17 cellular contexts compared by ENCODE assay signal in genomic region chr3:102178817-102179216, GRCh38.
DNase-seq lines count a peak whose midpoint lies in the region; ATAC-seq, FAIRE-seq and TF ChIP-seq lines count a peak whose summit lies in the region.
"Had no signal": no experiment of that assay in that cellular context is flagged by ENCODE, and none has a peak within 500 bp of the region (broad histone marks: within the 10 kb centered on the region; RNA-seq: fewer than 3 reads in every experiment).

No MANE protein-coding gene starts in this region.

- no peak overlapping the region for H3K4me3 ChIP-seq in astrocyte (ENCODE audit: insufficient read depth, low read depth, low read length)
- H3K4me3 ChIP-seq in left lung, result no peak overlapping the region
- no peak overlapping the region for H3K4me3 ChIP-seq in transverse colon

- peak overlapping the region; percentile 35 for H3K27ac Mint-ChIP-seq in activated naive CD4-positive, alpha-beta T cell treated with anti-CD3 and anti-CD28 coated beads, Interleukin-2, amount 50 U/mL, for 24 hours
- no peak overlapping the region for H3K27ac Mint-ChIP-seq in activated naive CD4-positive, alpha-beta T cell treated with anti-CD3 and anti-CD28 coated beads, Interleukin-2, amount 50 U/mL, for 72 hours
- no peak overlapping the region for H3K27ac Mint-ChIP-seq in astrocyte (ENCODE audit: unreplicated experiment)

- H3K27me3 ChIP-seq in astrocyte (ENCODE audit: insufficient read depth, low read length) (no peaks in the 10 kb centered on the region), left lung (no peaks in the 10 kb centered on the region), transverse colon (no peaks in the 10 kb centered on the region)

- no peak for DNase-seq in activated naive CD4-positive, alpha-beta T cell treated with anti-CD3 and anti-CD28 coated beads, Interleukin-2, amount 50 U/mL, for 72 hours (ENCODE audit: low spot score in 2 of 2)
- DNase-seq in astrocyte (ENCODE audit: low read depth), result no peak
- no peak for DNase-seq in left lung
- no peak for DNase-seq in transverse colon
- DNase-seq in NCI-H2029 (lab: John Stamatoyannopoulos, UW), result no peak
- no peak for DNase-seq in DMS 273 treated with DMSO at 0.1 percent for 48 hours (lab: John Stamatoyannopoulos, UW)
- DNase-seq: activated effector memory CD4-positive, alpha-beta T cell treated with anti-CD3 and anti-CD28 coated beads, Interleukin-2, amount 50 U/mL, for 16 hours; GF-D8; NCI-H1694 treated with DMSO at 0.1 percent for 48 hours; NCI-H510A; nucleus accumbens; stimulated activated naive CD4-positive, alpha-beta T cell; SW 1271; WERI-Rb-1 had no signal

- H3K27ac ChIP-seq in astrocyte (ENCODE audit: low read depth, low read length) (peak overlapping the region; percentile 87), left lung (peak overlapping the region; percentile 33 to 44), transverse colon (peak overlapping the region; percentile 49 to 67 (median 58))
- H3K27ac ChIP-seq: WERI-Rb-1 had no signal

- H4K20me1 ChIP-seq in astrocyte (ENCODE audit: insufficient read depth, low read length), result no peaks in the 10 kb centered on the region

- no peak overlapping the region for H2AFZ ChIP-seq in astrocyte (ENCODE audit: low read depth, low read length)

- TF ChIP-seq POLR2A in transverse colon (IDR thresholded peaks at IDR 0.05), result no peak

- no peaks in the 10 kb centered on the region for H3K9me3 ChIP-seq in astrocyte (ENCODE audit: insufficient read depth, low read depth, low read length)
- no peaks in the 10 kb centered on the region for H3K9me3 ChIP-seq in left lung
- no peaks in the 10 kb centered on the region for H3K9me3 ChIP-seq in transverse colon

- FAIRE-seq in astrocyte (lab: Jason Lieb, UNC), result no peak
- FAIRE-seq: A204.1 had no signal

- no peaks in the 10 kb centered on the region for H3K79me2 ChIP-seq in astrocyte (ENCODE audit: insufficient read depth, low read length)

- TF ChIP-seq CTCF in astrocyte (IDR thresholded peaks at IDR 0.05; ENCODE audit: insufficient read depth, low read depth, low read length), result no peak
- TF ChIP-seq CTCF in left lung (IDR thresholded peaks at IDR 0.05), result no peak
- TF ChIP-seq CTCF in transverse colon (IDR thresholded peaks at IDR 0.05), result no peak

- H3K36me3 Mint-ChIP-seq in activated naive CD4-positive, alpha-beta T cell treated with anti-CD3 and anti-CD28 coated beads, Interleukin-2, amount 50 U/mL, for 24 hours, result no peaks in the 10 kb centered on the region
- H3K36me3 Mint-ChIP-seq in activated naive CD4-positive, alpha-beta T cell treated with anti-CD3 and anti-CD28 coated beads, Interleukin-2, amount 50 U/mL, for 72 hours, result no peaks in the 10 kb centered on the region
- H3K36me3 Mint-ChIP-seq in astrocyte (ENCODE audit: low read depth, unreplicated experiment), result no peaks in the 10 kb centered on the region

- H3K4me3 Mint-ChIP-seq in activated naive CD4-positive, alpha-beta T cell treated with anti-CD3 and anti-CD28 coated beads, Interleukin-2, amount 50 U/mL, for 24 hours, result no peak overlapping the region
- H3K4me3 Mint-ChIP-seq in astrocyte (ENCODE audit: unreplicated experiment), result no peak overlapping the region

- no peaks in the 10 kb centered on the region for H3K27me3 Mint-ChIP-seq in activated naive CD4-positive, alpha-beta T cell treated with anti-CD3 and anti-CD28 coated beads, Interleukin-2, amount 50 U/mL, for 24 hours
- no peaks in the 10 kb centered on the region for H3K27me3 Mint-ChIP-seq in astrocyte (ENCODE audit: low read depth, unreplicated experiment)

- no peaks in the 10 kb centered on the region for H3K36me3 ChIP-seq in astrocyte (ENCODE audit: insufficient read depth, low read length)
- no peaks in the 10 kb centered on the region for H3K36me3 ChIP-seq in left lung
- no peaks in the 10 kb centered on the region for H3K36me3 ChIP-seq in transverse colon
- H3K36me3 ChIP-seq: WERI-Rb-1 had no signal

- no peak for ATAC-seq in activated naive CD4-positive, alpha-beta T cell treated with anti-CD3 and anti-CD28 coated beads, Interleukin-2, amount 50 U/mL, for 72 hours
- ATAC-seq in left lung (no peak), GM19395 (IDR thresholded peaks at IDR 0.05; ENCODE audit: unreplicated experiment) (no peak)

- peak overlapping the region; percentile 67 for H3K9ac ChIP-seq in astrocyte (ENCODE audit: low read length)

- intact Hi-C loops in left lung (cut with DNase I) (no loop called here), transverse colon (cut with DNase I; ENCODE audit: low total_unique reads) (no loop called here)

- no peaks in the 10 kb centered on the region for H3K4me1 Mint-ChIP-seq in activated naive CD4-positive, alpha-beta T cell treated with anti-CD3 and anti-CD28 coated beads, Interleukin-2, amount 50 U/mL, for 24 hours
- H3K4me1 Mint-ChIP-seq in astrocyte (ENCODE audit: low read depth, unreplicated experiment), result peaks cover 8% of the 10 kb centered on the region

- no peaks in the 10 kb centered on the region for H3K9me3 Mint-ChIP-seq in activated naive CD4-positive, alpha-beta T cell treated with anti-CD3 and anti-CD28 coated beads, Interleukin-2, amount 50 U/mL, for 24 hours
- H3K9me3 Mint-ChIP-seq in activated naive CD4-positive, alpha-beta T cell treated with anti-CD3 and anti-CD28 coated beads, Interleukin-2, amount 50 U/mL, for 72 hours, result no peaks in the 10 kb centered on the region
- H3K9me3 Mint-ChIP-seq in astrocyte (ENCODE audit: unreplicated experiment), result no peaks in the 10 kb centered on the region

- in situ Hi-C loops in transverse colon (cut with MboI; ENCODE audit: low pct_ligation_motif_present in 1 of 4, low pct_unique_long_range_greater_than_20kb in 1 of 4, low sequenced_read_pairs in 3 of 4), result no loop called here

- H3K4me2 ChIP-seq in astrocyte (ENCODE audit: low read length), result no peak overlapping the region

- H3K4me1 ChIP-seq in astrocyte (ENCODE audit: insufficient read depth, low read length), result peaks cover 55% of the 10 kb centered on the region
- peaks cover 15 to 43% of the 10 kb centered on the region in 2 donors for H3K4me1 ChIP-seq in left lung
- H3K4me1 ChIP-seq in transverse colon, result peaks cover 5 to 40% (median 33%) of the 10 kb centered on the region in 4 donors

- TF ChIP-seq EP300 in transverse colon (IDR thresholded peaks at IDR 0.05; ENCODE audit: low read depth), result no peak
